1 cellular context compared by ENCODE assay signal in genomic region chr15:78996876-78997275, GRCh38.
TF ChIP-seq lines count a peak whose summit lies in the region.

No MANE protein-coding gene starts in this region.

TF ChIP-seq in HepG2, 621 proteins besides CTCF, POLR2A, EP300 and RAD21 (continued from another document):
- no peak for TF ChIP-seq USF2 (IDR thresholded peaks at IDR 0.05; ENCODE audit: low read depth, low read length)
- no peak for TF ChIP-seq USF2 (CRISPR knock-in tag; IDR thresholded peaks at IDR 0.05; ENCODE audit: borderline replicate concordance)
- peak; percentile 72 for TF ChIP-seq SAP130 (CRISPR knock-in tag; IDR thresholded peaks at IDR 0.05; ENCODE audit: low read depth)
- TF ChIP-seq ZNF382 (CRISPR knock-in tag; IDR thresholded peaks at IDR 0.05; ENCODE audit: borderline replicate concordance), result no peak
- no peak for TF ChIP-seq ZHX1 (CRISPR knock-in tag; IDR thresholded peaks at IDR 0.05; ENCODE audit: low read depth)
- TF ChIP-seq RARA (CRISPR knock-in tag; IDR thresholded peaks at IDR 0.05), result peak; percentile 99
- peak; percentile 55; the same call in 1 of the 2 replicates for TF ChIP-seq ATF2 (CRISPR knock-in tag; IDR thresholded peaks at IDR 0.05)
- no peak for TF ChIP-seq PHB2 (IDR thresholded peaks at IDR 0.05; ENCODE audit: partially characterized antibody)
- TF ChIP-seq ZSCAN9 (CRISPR knock-in tag; IDR thresholded peaks at IDR 0.05; ENCODE audit: borderline replicate concordance), result peak; percentile 40; the same call in 1 of the 2 replicates
- peak; percentile 84 to 89 for TF ChIP-seq NR2F1 (CRISPR knock-in tag; IDR thresholded peaks at IDR 0.05)
- TF ChIP-seq SRSF1 (optimal IDR thresholded peaks at IDR 0.05; ENCODE audit: low read depth, low read length), result no peak
- peak; percentile 66; the same call in 1 of the 2 replicates for TF ChIP-seq ZNF331 (CRISPR knock-in tag; IDR thresholded peaks at IDR 0.05)
- no peak for TF ChIP-seq TEF (CRISPR knock-in tag; IDR thresholded peaks at IDR 0.05)
- TF ChIP-seq SMC3 (IDR thresholded peaks at IDR 0.05; ENCODE audit: low read length), result no peak
- TF ChIP-seq ZFP90 (CRISPR knock-in tag; IDR thresholded peaks at IDR 0.05; ENCODE audit: borderline replicate concordance), result no peak
- peak; percentile 49 for TF ChIP-seq ZFY (CRISPR knock-in tag; IDR thresholded peaks at IDR 0.05)
- peak; percentile 97 for TF ChIP-seq RXRA (CRISPR knock-in tag; IDR thresholded peaks at IDR 0.05)
- TF ChIP-seq NCOR1 (IDR thresholded peaks at IDR 0.05; ENCODE audit: borderline replicate concordance, low read length), result no peak
- peak; percentile 90 for TF ChIP-seq HIC2 (CRISPR knock-in tag; IDR thresholded peaks at IDR 0.05; ENCODE audit: low read depth)
